In genomic region chr2:70964596-70965386, GRCh38 we compare ENCODE assay signal across 9 cellular contexts. TPM values are rescaled to one million over a fixed set of nuclear protein-coding genes. Genes with fewer than 3 reads are reported as not detected.
A peak's percentile ranks its signal among the peaks of the same experiment; 100 is the strongest.
DNase-seq lines count a peak whose midpoint lies in the region; ATAC-seq lines count a peak whose summit lies in the region.
"Had no signal": no experiment of that assay in that cellular context is flagged by ENCODE, and none has a peak within 500 bp of the region (broad histone marks: within the 10 kb centered on the region; RNA-seq: fewer than 3 reads in every experiment).

No MANE protein-coding gene starts in this region.

- POLR2A ChIA-PET in CD4-positive, alpha-beta memory T cell (lab: Charles Lee; ENCODE audit: partially characterized antibody), result interaction anchor here (1.2 to 1.6 kb wide), 3 partner anchors 10 to 20 kb away, joined by 3 to 5 read pairs (median 5); no protein-coding TSS in a partner anchor
- POLR2A ChIA-PET in activated CD8-positive, alpha-beta T cell treated with anti-CD3 and anti-CD28 coated beads, Interleukin-2, amount 10 ng/mL, durations not matched to agents 7 days and 5 days (lab: Charles Lee), result no interaction called here

- H3K27ac Mint-ChIP-seq in CD4-positive, alpha-beta memory T cell, result peak overlapping the region in 6 of 7 donors; percentile 2 to 87 (median 71)
- peak overlapping the region; percentile 50 for H3K27ac Mint-ChIP-seq in activated CD8-positive, alpha-beta T cell treated with anti-CD3 and anti-CD28 coated beads, Interleukin-2, amount 10 ng/mL, durations not matched to agents 7 days and 5 days

- H2AK5ac ChIP-seq in mesenchymal stem cell (ENCODE audit: low read length, severe bottlenecking), result no peak overlapping the region

- peaks cover 8 to 28% of the 10 kb centered on the region in 2 donors for H3K27me3 Mint-ChIP-seq in CD4-positive, alpha-beta memory T cell
- peaks cover 25% of the 10 kb centered on the region for H3K27me3 Mint-ChIP-seq in activated CD8-positive, alpha-beta T cell treated with anti-CD3 and anti-CD28 coated beads, Interleukin-2, amount 10 ng/mL, durations not matched to agents 7 days and 5 days (ENCODE audit: low read depth)

- intact Hi-C loops in CD4-positive, alpha-beta memory T cell (cut with micrococcal nuclease), result loop anchor here (1.0 to 2.0 kb wide), 4 partner anchors 13 to 37 kb away; no protein-coding TSS in a partner anchor

- H2BK5ac ChIP-seq in mesenchymal stem cell (ENCODE audit: low read depth, low read length, poor library complexity, severe bottlenecking), result no peak overlapping the region

- H3K4me3 Mint-ChIP-seq in CD4-positive, alpha-beta memory T cell, result peak overlapping the region; percentile 80 to 91 (median 87)
- peak overlapping the region; percentile 82 for H3K4me3 Mint-ChIP-seq in activated CD8-positive, alpha-beta T cell treated with anti-CD3 and anti-CD28 coated beads, Interleukin-2, amount 10 ng/mL, durations not matched to agents 7 days and 5 days

- no peak overlapping the region for H4K91ac ChIP-seq in mesenchymal stem cell (ENCODE audit: low read length)

- H2BK12ac ChIP-seq in mesenchymal stem cell (ENCODE audit: low read length in 2 of 2), result no peak overlapping the region

- peaks cover 5% of the 10 kb centered on the region for H3K4me1 ChIP-seq in CD4-positive, alpha-beta memory T cell (ENCODE audit: insufficient read depth, low read length)
- H3K4me1 ChIP-seq in mesenchymal stem cell (ENCODE audit: control insufficient read depth, insufficient read depth, low read depth, low read length), result peaks cover 7% of the 10 kb centered on the region

- H2BK120ac ChIP-seq in mesenchymal stem cell (ENCODE audit: low read depth, low read length), result no peak overlapping the region

- peak overlapping the region; percentile 71 for H4K8ac ChIP-seq in mesenchymal stem cell (ENCODE audit: low read length)

- H3K9me3 ChIP-seq in CD4-positive, alpha-beta memory T cell (ENCODE audit: control insufficient read depth in 1 of 2, low read length in 2 of 2), result no peaks in the 10 kb centered on the region
- H3K9me3 ChIP-seq in MG63 (no peaks in the 10 kb centered on the region), mesenchymal stem cell (ENCODE audit: control insufficient read depth, low read length) (no peaks in the 10 kb centered on the region)

- peaks cover 7% of the 10 kb centered on the region for H3K27me3 ChIP-seq in CD4-positive, alpha-beta memory T cell (ENCODE audit: insufficient read depth, low read length)
- no peaks in the 10 kb centered on the region; the same call in 1 of the 2 replicates for H3K27me3 ChIP-seq in MG63
- H3K27me3 ChIP-seq in mesenchymal stem cell (ENCODE audit: control insufficient read depth in 1 of 2, insufficient read depth in 1 of 2, low read length in 2 of 2), result peaks cover 39 to 43% of the 10 kb centered on the region in 2 experiments

- CTCF ChIA-PET in CD4-positive, alpha-beta memory T cell (lab: Charles Lee; ENCODE audit: partially characterized antibody), result interaction anchor here (0.7 to 5.2 kb wide), 15 partner anchors 10 to 245 kb away, joined by 3 to 71 read pairs (median 9); partner anchors contain the start of gene ANKRD53
- CTCF ChIA-PET in activated CD8-positive, alpha-beta T cell treated with anti-CD3 and anti-CD28 coated beads, Interleukin-2, amount 10 ng/mL, durations not matched to agents 7 days and 5 days (lab: Charles Lee), result interaction anchor here (0.8 to 5.8 kb wide), 23 partner anchors 9 to 427 kb away, joined by 3 to 60 read pairs (median 4); partner anchors contain the start of genes ANKRD53 and TEX261

- no peak overlapping the region for H3K4ac ChIP-seq in mesenchymal stem cell (ENCODE audit: low read depth in 1 of 2, low read length in 2 of 2)

- H3K79me1 ChIP-seq in mesenchymal stem cell (replicated peaks; ENCODE audit: low read length, poor library complexity, severe bottlenecking), result no peaks in the 10 kb centered on the region

- peak overlapping the region; percentile 29 for H2AFZ ChIP-seq in mesenchymal stem cell (ENCODE audit: low read depth, low read length)
- H2AFZ ChIP-seq: PC-9 had no signal

- peak overlapping the region; percentile 70 for H3K9ac ChIP-seq in mesenchymal stem cell (ENCODE audit: low read length)

- DNase-seq in CD4-positive, alpha-beta memory T cell, result peak; percentile 77 to 81 (median 78)
- DNase-seq in MG63 (peak; percentile 34), mesenchymal stem cell (peak; percentile 65), T1000 (lab: John Stamatoyannopoulos, UW) (no peak)
- peak; percentile 84 for DNase-seq in activated CD8-positive, alpha-beta T cell treated with anti-CD3 and anti-CD28 coated beads, Interleukin-2, amount 10 ng/mL, durations not matched to agents 7 days and 5 days
- peak; percentile 70 for DNase-seq in effector CD8-positive, alpha-beta T cell (lab: John Stamatoyannopoulos, UW)
- DNase-seq in stimulated activated CD8-positive, alpha-beta memory T cell treated with anti-CD3 and anti-CD28 coated beads, Interleukin-12 subunit alpha, Interleukin-12 subunit beta, amount 100 ng/mL, for 4 hours (ENCODE audit: low read depth), result peak; percentile 70

- no peak overlapping the region for H3K14ac ChIP-seq in mesenchymal stem cell (ENCODE audit: low read length in 2 of 2)

- no peak overlapping the region for H2BK15ac ChIP-seq in mesenchymal stem cell (ENCODE audit: low read depth, poor library complexity, severe bottlenecking)

- no peaks in the 10 kb centered on the region for H3K36me3 ChIP-seq in CD4-positive, alpha-beta memory T cell (ENCODE audit: insufficient read depth, low read length)
- no peaks in the 10 kb centered on the region for H3K36me3 ChIP-seq in MG63
- no peaks in the 10 kb centered on the region for H3K36me3 ChIP-seq in mesenchymal stem cell (ENCODE audit: control insufficient read depth in 1 of 2, insufficient read depth in 2 of 2, low read depth in 1 of 2, low read length in 2 of 2)

- WGBS in mesenchymal stem cell, result 10% methylated on average over 49 of the region's 59 CpGs

- H3K4me3 ChIP-seq in CD4-positive, alpha-beta memory T cell (ENCODE audit: low read length in 2 of 2), result peak overlapping the region in 1 of 2 donors; percentile 55
- H3K4me3 ChIP-seq in MG63 (peak overlapping the region; percentile 30), mesenchymal stem cell (ENCODE audit: insufficient read depth in 1 of 2, low read depth in 1 of 2, low read length in 2 of 2) (peak overlapping the region; percentile 32 to 78)
- H3K4me3 ChIP-seq: PC-9 had no signal

- no peak overlapping the region for H3K23ac ChIP-seq in mesenchymal stem cell (ENCODE audit: low read length in 2 of 2)

- peak; percentile 75 for ATAC-seq in GM21526 (IDR thresholded peaks at IDR 0.05; ENCODE audit: low FRiP score, unreplicated experiment)
- peak; percentile 97 for ATAC-seq in activated CD8-positive, alpha-beta T cell treated with anti-CD3 and anti-CD28 coated beads, Interleukin-2, amount 10 ng/mL, durations not matched to agents 7 days and 5 days

- no peaks in the 10 kb centered on the region for H3K9me3 Mint-ChIP-seq in CD4-positive, alpha-beta memory T cell
- no peaks in the 10 kb centered on the region for H3K9me3 Mint-ChIP-seq in activated CD8-positive, alpha-beta T cell treated with anti-CD3 and anti-CD28 coated beads, Interleukin-2, amount 10 ng/mL, durations not matched to agents 7 days and 5 days (ENCODE audit: insufficient read depth)

- no peaks in the 10 kb centered on the region for H3K36me3 Mint-ChIP-seq in CD4-positive, alpha-beta memory T cell
- H3K36me3 Mint-ChIP-seq in activated CD8-positive, alpha-beta T cell treated with anti-CD3 and anti-CD28 coated beads, Interleukin-2, amount 10 ng/mL, durations not matched to agents 7 days and 5 days (ENCODE audit: low read depth), result no peaks in the 10 kb centered on the region

- no peak overlapping the region for H3K18ac ChIP-seq in mesenchymal stem cell (ENCODE audit: low read depth in 1 of 2, low read length in 2 of 2)

- no peak overlapping the region for H3K27ac ChIP-seq in CD4-positive, alpha-beta memory T cell (ENCODE audit: low read depth, low read length)
- no peak overlapping the region for H3K27ac ChIP-seq in mesenchymal stem cell (ENCODE audit: low read length, poor library complexity, severe bottlenecking)
- H3K27ac ChIP-seq: PC-9 had no signal

- peak overlapping the region; percentile 75 for H3K4me2 ChIP-seq in mesenchymal stem cell (ENCODE audit: low read length, poor library complexity, severe bottlenecking)
- H3K4me2 ChIP-seq: PC-9 had no signal

- H3K4me1 Mint-ChIP-seq in CD4-positive, alpha-beta memory T cell, result peaks cover 2 to 10% (median 6%) of the 10 kb centered on the region in 4 donors
- peaks cover 5% of the 10 kb centered on the region for H3K4me1 Mint-ChIP-seq in activated CD8-positive, alpha-beta T cell treated with anti-CD3 and anti-CD28 coated beads, Interleukin-2, amount 10 ng/mL, durations not matched to agents 7 days and 5 days (ENCODE audit: low read depth)

RNA-seq across cellular contexts. Expression of gene ANKRD53, which starts 13.6 kb away (rescaled TPM):
- under 1 TPM in 1 of 2 experiments, not detected in 1; 0.20 TPM for total RNA-seq in CD4-positive, alpha-beta memory T cell
- not detected for polyA plus RNA-seq in CD4-positive, alpha-beta memory T cell
- not detected in 2 replicates for total RNA-seq in MG63 (2014; rRNA removed; shearing (Covaris generic); ENCODE audit: low replicate concordance)
- not detected for total RNA-seq in activated CD8-positive, alpha-beta T cell treated with anti-CD3 and anti-CD28 coated beads, Interleukin-2, amount 10 ng/mL, durations not matched to agents 7 days and 5 days
- polyA plus RNA-seq in mesenchymal stem cell (2013, experiment 1 of 2), result 2.6 TPM
- 2.5 TPM for polyA plus RNA-seq in mesenchymal stem cell (2013, experiment 2 of 2)
- total RNA-seq: PC-9 had no signal

RNA-seq across cellular contexts. Expression of gene ATP6V1B1, which starts 29.1 kb away (rescaled TPM):
- not detected for total RNA-seq in CD4-positive, alpha-beta memory T cell
- polyA plus RNA-seq in CD4-positive, alpha-beta memory T cell, result not detected
- total RNA-seq in MG63 (2014; rRNA removed; shearing (Covaris generic); ENCODE audit: low replicate concordance), result not detected in 2 replicates
- not detected for total RNA-seq in activated CD8-positive, alpha-beta T cell treated with anti-CD3 and anti-CD28 coated beads, Interleukin-2, amount 10 ng/mL, durations not matched to agents 7 days and 5 days
- polyA plus RNA-seq in mesenchymal stem cell (2013, experiment 1 of 2), result not detected
- 0.10 TPM for polyA plus RNA-seq in mesenchymal stem cell (2013, experiment 2 of 2)

RNA-seq across cellular contexts. Expression of gene TEX261, which starts 29.9 kb away (rescaled TPM):
- 10 to 100 TPM; 61.1 to 70.0 TPM for total RNA-seq in CD4-positive, alpha-beta memory T cell
- 10 to 100 TPM; 39.6 to 43.0 TPM for polyA plus RNA-seq in CD4-positive, alpha-beta memory T cell
- total RNA-seq in MG63 (2014; rRNA removed; shearing (Covaris generic); ENCODE audit: low replicate concordance), result 39.8 and 78.4 TPM in 2 replicates
- 10 to 100 TPM; 55.9 to 59.4 TPM for total RNA-seq in activated CD8-positive, alpha-beta T cell treated with anti-CD3 and anti-CD28 coated beads, Interleukin-2, amount 10 ng/mL, durations not matched to agents 7 days and 5 days
- 82.9 TPM for polyA plus RNA-seq in mesenchymal stem cell (2013, experiment 1 of 2)
- polyA plus RNA-seq in mesenchymal stem cell (2013, experiment 2 of 2), result 81.2 TPM
